Comparison of ENCODE assay signal across 8 cellular contexts in the genomic region with DNA sequence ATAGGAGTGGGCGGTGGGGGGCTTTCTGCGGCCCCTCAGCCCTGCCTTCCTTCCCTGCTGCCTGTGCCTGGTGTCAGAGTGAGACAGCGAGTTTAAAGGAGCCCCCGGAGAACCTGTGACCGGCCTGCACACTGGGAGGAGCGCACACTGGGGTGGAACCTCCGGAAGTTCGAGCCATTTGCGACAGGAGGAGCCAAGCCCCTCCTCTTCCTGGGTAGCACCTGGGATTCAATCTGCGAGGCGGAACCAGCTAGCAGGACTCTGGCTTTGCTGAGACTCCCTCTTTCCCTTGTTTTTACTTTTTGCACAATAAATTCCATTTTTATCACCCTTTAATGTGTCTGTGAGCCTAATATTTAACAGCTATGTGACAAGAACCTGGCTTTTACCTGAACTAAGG.
"Had no signal": no experiment of that assay in that cellular context is flagged by ENCODE, and none has a peak within 500 bp of the region (broad histone marks: within the 10 kb centered on the region; RNA-seq: fewer than 3 reads in every experiment).

No MANE protein-coding gene starts in this region.

- H3K9me3 ChIP-seq: HAP-1 had no signal

- ATAC-seq: HCT116, HepG2 had no signal

- H3K4me1 ChIP-seq: HAP-1 had no signal

- H2AFZ ChIP-seq: GM23248 had no signal

- DNase-seq: GM23248, GOT3, H7, HFFc6 had no signal

- FAIRE-seq: HepG2 had no signal

- H3K27ac ChIP-seq: GM23248, HL-60 had no signal

- H3K36me3 ChIP-seq: HAP-1 had no signal

- H3K4me3 ChIP-seq: GM23248, HAP-1 had no signal

- H3K9ac ChIP-seq: GM23248 had no signal
